In the genomic region with DNA sequence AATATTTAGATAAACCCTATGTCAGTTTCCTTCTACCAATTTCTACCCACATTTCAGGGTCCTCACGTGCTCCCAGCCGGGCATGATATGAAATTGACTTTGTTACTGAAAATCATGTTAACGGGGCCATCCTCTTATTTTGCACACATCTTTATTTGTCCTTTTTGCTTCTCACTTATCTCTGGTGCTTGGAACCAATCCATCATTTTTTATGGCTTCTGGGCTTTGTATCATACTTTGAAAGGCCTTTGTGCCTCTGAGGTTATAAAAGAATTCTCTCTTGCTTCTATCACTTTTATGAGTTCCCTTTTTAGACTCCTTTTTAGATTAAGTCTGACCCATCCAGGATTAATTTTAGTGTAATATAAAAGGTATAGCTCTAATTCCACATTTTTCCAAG, we compare ENCODE assay signal across 21 cellular contexts.
A peak's percentile ranks its signal among the peaks of the same experiment; 100 is the strongest.
DNase-seq lines count a peak whose midpoint lies in the region; ATAC-seq, FAIRE-seq and TF ChIP-seq lines count a peak whose summit lies in the region.
"Had no signal": no experiment of that assay in that cellular context is flagged by ENCODE, and none has a peak within 500 bp of the region (broad histone marks: within the 10 kb centered on the region; RNA-seq: fewer than 3 reads in every experiment).

No MANE protein-coding gene starts in this region.

- H3K4me3 ChIP-seq in AG10803 (ENCODE audit: low read length) (no peak overlapping the region), hepatocyte (no peak overlapping the region), smooth muscle cell (no peak overlapping the region)
- H3K4me3 ChIP-seq: BLaER1 treated with 17β-estradiol and CSF1 and Interleukin-3, amounts not matched to agents 10 nM and 100 nM; K562; SJSA1 had no signal

- TF ChIP-seq CTCF in AG10803 (conservative IDR thresholded peaks at IDR 0.05; ENCODE audit: low read length) (no peak), hepatocyte (IDR thresholded peaks at IDR 0.05; ENCODE audit: poor library complexity) (no peak), smooth muscle cell (IDR thresholded peaks at IDR 0.05; ENCODE audit: borderline replicate concordance, insufficient read depth, poor library complexity, severe bottlenecking) (no peak)

- H3K9ac ChIP-seq in smooth muscle cell (ENCODE audit: low read depth): no peak overlapping the region
- H3K9ac ChIP-seq: BLaER1 treated with 17β-estradiol and CSF1 and Interleukin-3, amounts not matched to agents 10 nM and 100 nM had no signal

- no peaks in the 10 kb centered on the region for H4K20me1 ChIP-seq in hepatocyte (ENCODE audit: insufficient read depth, poor library complexity, severe bottlenecking)
- no peaks in the 10 kb centered on the region for H4K20me1 ChIP-seq in smooth muscle cell (ENCODE audit: low read depth)
- H4K20me1 ChIP-seq: BLaER1 treated with 17β-estradiol and CSF1 and Interleukin-3, amounts not matched to agents 10 nM and 100 nM had no signal

- TF ChIP-seq POLR2A in GM12892 (IDR thresholded peaks at IDR 0.05; ENCODE audit: low read depth, low read length): no peak

- no peaks in the 10 kb centered on the region for H3K79me2 ChIP-seq in hepatocyte
- no peaks in the 10 kb centered on the region for H3K79me2 ChIP-seq in smooth muscle cell (ENCODE audit: low read depth)

- no peak overlapping the region for H3K4me2 ChIP-seq in hepatocyte
- peak overlapping the region; percentile 60 for H3K4me2 ChIP-seq in smooth muscle cell
- H3K4me2 ChIP-seq: BLaER1 treated with 17β-estradiol and CSF1 and Interleukin-3, amounts not matched to agents 10 nM and 100 nM had no signal

- WGBS in hepatocyte (ENCODE audit: low lambda C conversion rate, missing lambda C conversion rate): 66% methylated on average over 3 of the region's 3 CpGs
- 36% methylated on average over 3 of the region's 3 CpGs for WGBS in smooth muscle cell (ENCODE audit: low lambda C conversion rate)

- no peaks in the 10 kb centered on the region for H3K9me2 ChIP-seq in hepatocyte (replicated peaks; ENCODE audit: insufficient read depth)

- no peak for ATAC-seq in HG03097 (IDR thresholded peaks at IDR 0.05; ENCODE audit: low FRiP score, unreplicated experiment)
- ATAC-seq: K562, PC-3 had no signal

- DNase-seq in AG10803 (ENCODE audit: low read depth): peak; percentile 25
- DNase-seq in M059J (ENCODE audit: low read depth): peak; percentile 84
- no peak for DNase-seq in hepatocyte (ENCODE audit: low spot score)
- no peak for DNase-seq in smooth muscle cell (lab: John Stamatoyannopoulos, UW; ENCODE audit: unreplicated experiment)
- no peak for DNase-seq in stimulated activated naive CD4-positive, alpha-beta T cell (lab: John Stamatoyannopoulos, UW)
- no peak for DNase-seq in HTR-8/SVneo (ENCODE audit: insufficient read length, low spot score)
- DNase-seq in GM12892 (ENCODE audit: insufficient read length): no peak
- DNase-seq: CD8-positive, alpha-beta memory T cell; DMS79 treated with DMSO at 0.1 percent for 48 hours; GDM1; NCI-H1417 treated with DMSO at 0.1 percent for 48 hours; NCI-H2029; NCI-H2171; NCI-H748 treated with DMSO at 0.1 percent for 48 hours; PC-3 had no signal

- no peaks in the 10 kb centered on the region for H3K36me3 ChIP-seq in hepatocyte (replicated peaks; ENCODE audit: insufficient read depth, low read depth)
- no peaks in the 10 kb centered on the region for H3K36me3 ChIP-seq in smooth muscle cell (ENCODE audit: low read depth)
- H3K36me3 ChIP-seq: BLaER1 treated with 17β-estradiol and CSF1 and Interleukin-3, amounts not matched to agents 10 nM and 100 nM; SJSA1 had no signal

- peaks cover 21% of the 10 kb centered on the region for H3K4me1 ChIP-seq in hepatocyte (ENCODE audit: insufficient read depth)
- H3K4me1 ChIP-seq in smooth muscle cell (ENCODE audit: low read depth): no peaks in the 10 kb centered on the region

- H3K27ac ChIP-seq in hepatocyte (peak overlapping the region; percentile 36), smooth muscle cell (ENCODE audit: low read depth) (no peak overlapping the region)
- H3K27ac ChIP-seq: BLaER1 treated with 17β-estradiol and CSF1 and Interleukin-3, amounts not matched to agents 10 nM and 100 nM had no signal

- H3K9me3 ChIP-seq in hepatocyte (ENCODE audit: low read depth) (no peaks in the 10 kb centered on the region), smooth muscle cell (replicated peaks; ENCODE audit: low read depth) (no peaks in the 10 kb centered on the region)
- H3K9me3 ChIP-seq: BLaER1 treated with 17β-estradiol and CSF1 and Interleukin-3, amounts not matched to agents 10 nM and 100 nM; SJSA1 had no signal

- H3K27me3 ChIP-seq in hepatocyte (no peaks in the 10 kb centered on the region), smooth muscle cell (ENCODE audit: low read depth) (peaks cover 11% of the 10 kb centered on the region)
- H3K27me3 ChIP-seq: BLaER1 treated with 17β-estradiol and CSF1 and Interleukin-3, amounts not matched to agents 10 nM and 100 nM; SJSA1 had no signal

- H2AFZ ChIP-seq in hepatocyte: no peak overlapping the region
- H2AFZ ChIP-seq in smooth muscle cell (ENCODE audit: low read depth): no peak overlapping the region

- FAIRE-seq in HTR-8/SVneo (lab: Jason Lieb, UNC): no peak
- FAIRE-seq in GM12892 (lab: Jason Lieb, UNC): no peak
- FAIRE-seq: GM12891, H1, K562 had no signal

- no peaks in the 10 kb centered on the region for H3F3A ChIP-seq in smooth muscle cell (ENCODE audit: low read depth)

Comparison
In these comparisons a context has a peak if more than half of its experiments do, and no peak if none do; other contexts are left out.
1. DNase-seq: peak in AG10803 (single experiment) and M059J (single experiment); none in hepatocyte (single experiment), smooth muscle cell (single experiment), stimulated activated naive CD4-positive, alpha-beta T cell (0 of 6), HTR-8/SVneo (single experiment) and GM12892 (single experiment).